ENCODE assay signal across 13 cellular contexts in the genomic region with DNA sequence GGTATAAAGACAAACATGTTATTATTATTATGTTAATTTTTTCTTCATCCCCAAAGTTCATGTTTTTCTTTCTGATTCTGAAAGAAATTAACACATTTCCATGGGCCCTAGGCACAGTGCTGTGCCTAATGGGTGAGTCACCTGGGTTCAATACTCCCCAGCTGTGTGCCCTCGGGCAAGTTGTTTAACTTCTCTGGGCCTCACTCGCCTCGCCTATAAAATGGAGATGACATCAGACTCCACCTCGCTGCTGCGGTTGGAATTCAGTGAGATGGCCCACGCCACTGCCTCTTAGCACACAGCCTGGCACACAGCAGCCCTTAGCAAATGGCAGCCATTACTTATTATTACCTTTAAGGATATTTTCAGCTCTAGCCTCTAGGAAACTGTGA. TPM values are rescaled to one million over a fixed set of nuclear protein-coding genes. Genes with fewer than 3 reads are reported as not detected.
A peak's percentile ranks its signal among the peaks of the same experiment; 100 is the strongest.
DNase-seq lines count a peak whose midpoint lies in the region; ATAC-seq and TF ChIP-seq lines count a peak whose summit lies in the region.
"Had no signal": no experiment of that assay in that cellular context is flagged by ENCODE, and none has a peak within 500 bp of the region (broad histone marks: within the 10 kb centered on the region; RNA-seq: fewer than 3 reads in every experiment).

No MANE protein-coding gene starts in this region.

- no peak overlapping the region for H2BK12ac ChIP-seq in neuronal stem cell (ENCODE audit: low read length)

- H3K23ac ChIP-seq in neuronal stem cell (ENCODE audit: low read depth, low read length, poor library complexity), result no peak overlapping the region

- H2BK15ac ChIP-seq in neuronal stem cell (ENCODE audit: low read length), result peak overlapping the region; percentile 29

- H3K4me3 ChIP-seq in PC-9 (no peak overlapping the region), neuronal stem cell (ENCODE audit: low read length in 2 of 2) (no peak overlapping the region)
- H3K4me3 ChIP-seq: psoas muscle had no signal

- H3K36me3 Mint-ChIP-seq in dendritic cell treated with granulocyte-macrophage colony-stimulating factor and Interleukin-4, amounts not matched to agents 40 ng/mL and 50 ng/mL, for 4 days (ENCODE audit: low read depth), result peaks cover 19% of the 10 kb centered on the region
- H3K36me3 Mint-ChIP-seq: IgD-negative memory B cell had no signal

- CTCF ChIA-PET in PC-9 (lab: Charles Lee), result interaction anchor here (0.5 to 2.1 kb wide), 11 partner anchors 27 to 442 kb away, joined by 3 to 16 read pairs (median 5); a partner anchor contains a TSS

- H2AK5ac ChIP-seq in neuronal stem cell (ENCODE audit: low read depth, low read length), result no peak overlapping the region

- H4K91ac ChIP-seq in neuronal stem cell (ENCODE audit: low read depth, low read length, poor library complexity), result no peak overlapping the region

- H3K27me3 ChIP-seq in PC-9 (ENCODE audit: insufficient read depth, low read depth), result no peaks in the 10 kb centered on the region
- peaks cover 0 to 20% (median 0%) of the 10 kb centered on the region in 3 experiments for H3K27me3 ChIP-seq in neuronal stem cell (ENCODE audit: control insufficient read depth in 3 of 3, insufficient read depth in 3 of 3, low read depth in 1 of 3, low read length in 3 of 3)

- no peak overlapping the region for H2BK5ac ChIP-seq in neuronal stem cell (ENCODE audit: low read length)

- H3K27ac ChIP-seq in PC-9 (no peak overlapping the region), neuronal stem cell (replicated peaks; ENCODE audit: low read length) (no peak overlapping the region)
- H3K27ac ChIP-seq: psoas muscle had no signal

- no peaks in the 10 kb centered on the region for H3K9me2 ChIP-seq in PC-9 (ENCODE audit: insufficient read depth)

- intact Hi-C loops in PC-9 (cut with micrococcal nuclease; ENCODE audit: unreplicated experiment), result loop anchor here (5.0 to 10.0 kb wide), 2 partner anchors 224 to 447 kb away; no protein-coding TSS in a partner anchor
- intact Hi-C loops in dendritic cell treated with granulocyte-macrophage colony-stimulating factor and Interleukin-4, amounts not matched to agents 40 ng/mL and 50 ng/mL, for 4 days (cut with micrococcal nuclease), result loop anchor here (5.0 kb wide), 1 partner anchor 49 kb away; a partner anchor contains a TSS

- 0 out of 2 replicates have a peak, but pooled peaks cover 4% of the 10 kb centered on the region for H3F3A ChIP-seq in PC-9 (ENCODE audit: insufficient read depth, low read depth)

- no peaks in the 10 kb centered on the region for H3K79me2 ChIP-seq in PC-9 (ENCODE audit: low read depth)

- H3K4ac ChIP-seq in neuronal stem cell (ENCODE audit: low read length), result no peak overlapping the region

- no peak overlapping the region for H2BK120ac ChIP-seq in neuronal stem cell (ENCODE audit: low read depth, low read length)

- H3K4me3 Mint-ChIP-seq in dendritic cell treated with granulocyte-macrophage colony-stimulating factor and Interleukin-4, amounts not matched to agents 40 ng/mL and 50 ng/mL, for 4 days, result no peak overlapping the region
- H3K4me3 Mint-ChIP-seq: B cell had no signal

- H4K20me1 ChIP-seq in PC-9 (ENCODE audit: insufficient read depth), result no peaks in the 10 kb centered on the region

- no peak overlapping the region for H3K18ac ChIP-seq in neuronal stem cell (ENCODE audit: low read length)

- peaks cover 15% of the 10 kb centered on the region; the same call in 1 of the 2 replicates for H3K4me1 ChIP-seq in PC-9 (replicated peaks; ENCODE audit: insufficient read depth)
- H3K4me1 ChIP-seq in neuronal stem cell (ENCODE audit: control insufficient read depth in 2 of 2, insufficient read depth in 1 of 2, low read depth in 1 of 2, low read length in 2 of 2), result peaks cover 13 to 14% of the 10 kb centered on the region in 2 donors
- H3K4me1 ChIP-seq: psoas muscle had no signal

- no peaks in the 10 kb centered on the region for H3K9me3 Mint-ChIP-seq in dendritic cell treated with granulocyte-macrophage colony-stimulating factor and Interleukin-4, amounts not matched to agents 40 ng/mL and 50 ng/mL, for 4 days
- H3K9me3 Mint-ChIP-seq: IgD-negative memory B cell had no signal

- no peak overlapping the region for H4K8ac ChIP-seq in neuronal stem cell (ENCODE audit: low read depth, low read length)

- H3K9me3 ChIP-seq in PC-9 (ENCODE audit: insufficient read depth, low read depth) (no peaks in the 10 kb centered on the region), neuronal stem cell (replicated peaks in 1 of 2; ENCODE audit: control insufficient read depth in 2 of 2, insufficient read depth in 1 of 2, low read depth in 1 of 2, low read length in 2 of 2) (no peaks in the 10 kb centered on the region)
- H3K9me3 ChIP-seq: psoas muscle had no signal

- POLR2A ChIA-PET in PC-9 (lab: Charles Lee; ENCODE audit: unreplicated experiment), result interaction anchor here (0.7 kb wide), 1 partner anchor 46 kb away, joined by 4 read pairs; no protein-coding TSS in a partner anchor

- DNase-seq in ELR (ENCODE audit: low read depth) (peak; percentile 87), PC-9 (peak in 1 of 2 experiments; percentile 60), neuronal stem cell (ENCODE audit: low spot score) (no peak), T-helper 2 cell (no peak), T-helper 9 cell (no peak), AG20443 (ENCODE audit: low spot score) (no peak)

- ATAC-seq in HG02798 (IDR thresholded peaks at IDR 0.05; ENCODE audit: poor library complexity, unreplicated experiment), result no peak

- H2AFZ ChIP-seq in PC-9 (no peak overlapping the region), neuronal stem cell (ENCODE audit: low read length) (no peak overlapping the region)

- no TSS peak for BruUV-seq in PC-9 (replicated peaks; lab: Mats Ljungman, UMichigan)

- H3K36me3 ChIP-seq in PC-9 (ENCODE audit: low read depth) (no peaks in the 10 kb centered on the region), neuronal stem cell (replicated peaks in 1 of 2; ENCODE audit: control insufficient read depth in 2 of 2, insufficient read depth in 2 of 2, low read length in 2 of 2) (no peaks in the 10 kb centered on the region)

- no peaks in the 10 kb centered on the region for H3K27me3 Mint-ChIP-seq in dendritic cell treated with granulocyte-macrophage colony-stimulating factor and Interleukin-4, amounts not matched to agents 40 ng/mL and 50 ng/mL, for 4 days
- H3K27me3 Mint-ChIP-seq: B cell, IgD-negative memory B cell had no signal

- peaks cover 50% of the 10 kb centered on the region for H3K4me1 Mint-ChIP-seq in dendritic cell treated with granulocyte-macrophage colony-stimulating factor and Interleukin-4, amounts not matched to agents 40 ng/mL and 50 ng/mL, for 4 days (ENCODE audit: low read depth)

- no peaks in the 10 kb centered on the region for H3K79me1 ChIP-seq in neuronal stem cell (ENCODE audit: low read depth, low read length)

- TF ChIP-seq CTCF in PC-9 (conservative IDR thresholded peaks at IDR 0.05), result no peak

- H3K9ac ChIP-seq in neuronal stem cell (ENCODE audit: low read depth, low read length, poor library complexity), result no peak overlapping the region

- H3K4me2 ChIP-seq in PC-9 (peak overlapping the region; percentile 50; the same call in 1 of the 2 replicates), neuronal stem cell (ENCODE audit: insufficient read depth, low read length, poor library complexity, severe bottlenecking) (no peak overlapping the region)

- peak overlapping the region; percentile 67 for H3K27ac Mint-ChIP-seq in dendritic cell treated with granulocyte-macrophage colony-stimulating factor and Interleukin-4, amounts not matched to agents 40 ng/mL and 50 ng/mL, for 4 days

- H3K14ac ChIP-seq in neuronal stem cell (ENCODE audit: low read length), result no peak overlapping the region

- no CpG with 5 or more reads among the region's 6 CpGs for WGBS in neuronal stem cell (ENCODE audit: extremely low coverage in 2 of 2, insufficient read length in 2 of 2, insufficient replicate concordance in 1 of 2), 2 donors

RNA-seq across cellular contexts. Expression of a gene that starts 22.6 kb away (rescaled TPM):
- not detected in 2 replicates for total RNA-seq in PC-9 (2021)
- polyA plus RNA-seq in neuronal stem cell (2013, experiment 1 of 2), result not detected
- not detected for polyA plus RNA-seq in neuronal stem cell (2013, experiment 2 of 2)
- total RNA-seq: Calu3 had no signal
- polyA plus RNA-seq: neural cell had no signal

RNA-seq across cellular contexts. Expression of a gene that starts 49.4 kb away (rescaled TPM):
- total RNA-seq in PC-9 (2021), result 6.5 and 6.7 TPM in 2 replicates
- polyA plus RNA-seq in neuronal stem cell (2013, experiment 1 of 2), result 18.4 TPM
- 18.0 TPM for polyA plus RNA-seq in neuronal stem cell (2013, experiment 2 of 2)
